In the genomic region with DNA sequence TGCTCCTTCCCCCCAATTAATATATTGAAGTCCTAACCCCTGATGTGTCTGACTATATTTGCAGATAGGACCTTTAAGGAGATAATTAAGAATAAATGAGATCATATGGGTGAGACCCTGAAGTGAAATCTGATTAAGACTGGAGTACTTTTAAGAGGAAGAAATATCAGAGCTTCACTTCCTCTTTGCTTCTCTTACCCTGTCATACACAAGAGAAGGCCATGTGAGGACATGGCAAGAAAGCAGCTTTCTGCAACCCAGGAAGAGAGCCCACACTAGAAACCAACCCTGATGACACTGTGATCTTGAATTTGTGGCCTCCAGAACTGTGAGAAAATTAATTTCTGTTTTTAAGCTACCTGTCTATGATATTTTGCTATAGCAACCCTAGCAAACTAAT, we compare ENCODE assay signal across 7 cellular contexts. TPM values are rescaled to one million over a fixed set of nuclear protein-coding genes. Genes with fewer than 3 reads are reported as not detected.
A peak's percentile ranks its signal among the peaks of the same experiment; 100 is the strongest.
DNase-seq lines count a peak whose midpoint lies in the region; ATAC-seq and TF ChIP-seq lines count a peak whose summit lies in the region.

No MANE protein-coding gene starts in this region.

- TF ChIP-seq EP300 in sigmoid colon (IDR thresholded peaks at IDR 0.05): no peak

- H3K9me2 ChIP-seq in GM23248 (ENCODE audit: insufficient read depth): no peaks in the 10 kb centered on the region

- H3K79me2 ChIP-seq in GM23248 (ENCODE audit: insufficient read depth): peaks cover 100% of the 10 kb centered on the region

- no peaks in the 10 kb centered on the region for H4K20me1 ChIP-seq in GM23248 (ENCODE audit: insufficient read depth)

- no peak overlapping the region for H2AFZ ChIP-seq in GM23248

- H3K27me3 ChIP-seq in GM23248 (replicated peaks; ENCODE audit: insufficient read depth) (no peaks in the 10 kb centered on the region), sigmoid colon (no peaks in the 10 kb centered on the region)

- ATAC-seq in GM18909 (IDR thresholded peaks at IDR 0.05; ENCODE audit: poor library complexity, unreplicated experiment) (peak; percentile 99), HG02678 (IDR thresholded peaks at IDR 0.05; ENCODE audit: unreplicated experiment) (peak; percentile 96), left colon (peak; percentile 31)

- TF ChIP-seq POLR2A in sigmoid colon (IDR thresholded peaks at IDR 0.05): no peak

- H3K4me2 ChIP-seq in GM23248 (ENCODE audit: unreplicated experiment): no peak overlapping the region

- peak; percentile 96 for DNase-seq in NOMO-1 treated with DMSO at 0.1 percent for 48 hours (lab: John Stamatoyannopoulos, UW; ENCODE audit: unreplicated experiment)
- DNase-seq in left colon: no peak
- DNase-seq in GM23248: no peak
- no peak for DNase-seq in sigmoid colon
- DNase-seq in iPS-NIHi11 (ENCODE audit: low spot score): no peak

- in situ Hi-C loops in GM23248 (cut with MboI): no loop called here

- no peaks in the 10 kb centered on the region for H3K36me3 ChIP-seq in GM23248 (ENCODE audit: low read depth)
- H3K36me3 ChIP-seq in sigmoid colon: no peaks in the 10 kb centered on the region

- H3K4me1 ChIP-seq in GM23248 (ENCODE audit: insufficient read depth) (peaks cover 7% of the 10 kb centered on the region), sigmoid colon (peaks cover 0 to 36% (median 21%) of the 10 kb centered on the region in 4 donors)

- TF ChIP-seq CTCF in sigmoid colon (IDR thresholded peaks at IDR 0.05): no peak

- no peak overlapping the region for H3K27ac ChIP-seq in GM23248
- H3K27ac ChIP-seq in sigmoid colon: no peak overlapping the region

- H3K9ac ChIP-seq in GM23248: no peak overlapping the region

- no peaks in the 10 kb centered on the region for H3F3A ChIP-seq in GM23248 (ENCODE audit: insufficient read depth)

- H3K9me3 ChIP-seq in GM23248 (ENCODE audit: low read depth) (no peaks in the 10 kb centered on the region), sigmoid colon (no peaks in the 10 kb centered on the region)

- intact Hi-C loops in left colon (cut with DNase I, micrococcal nuclease) (no loop called here), sigmoid colon (cut with DNase I) (no loop called here)

- H3K4me3 ChIP-seq in GM23248 (no peak overlapping the region), sigmoid colon (no peak overlapping the region)

RNA-seq across cellular contexts. Expression of gene JMJD1C, which starts 44.2 kb away (rescaled TPM):
- 10 to 100 TPM; 56.1 to 75.0 TPM for total RNA-seq in left colon
- 74.3 and 76.5 TPM in 2 replicates for total RNA-seq in GM23248 (2014; rRNA removed; shearing (Covaris generic))
- 30.3 and 34.6 TPM in 2 replicates for polyA plus RNA-seq in GM23248 (2016; fragmentation: Nextera tagmentation; extraction: Ambion mirVana)
- total RNA-seq in sigmoid colon: 100 to 1,000 TPM in 3 of 4 donors, 10 to 100 TPM in 1; 94.2 to 134 (median 121) TPM
- polyA plus RNA-seq in sigmoid colon: 10 to 100 TPM; 13.2 to 26.9 (median 14.3) TPM

Comparison
In these comparisons a context has a peak if more than half of its experiments do, and no peak if none do; other contexts are left out.
1. ATAC-seq: peak in every context shown above with its lines; median percentile 99 in GM18909; 96 in HG02678; 31 in left colon.